Comparison of ENCODE assay signal across 3 cellular contexts in the genomic region with DNA sequence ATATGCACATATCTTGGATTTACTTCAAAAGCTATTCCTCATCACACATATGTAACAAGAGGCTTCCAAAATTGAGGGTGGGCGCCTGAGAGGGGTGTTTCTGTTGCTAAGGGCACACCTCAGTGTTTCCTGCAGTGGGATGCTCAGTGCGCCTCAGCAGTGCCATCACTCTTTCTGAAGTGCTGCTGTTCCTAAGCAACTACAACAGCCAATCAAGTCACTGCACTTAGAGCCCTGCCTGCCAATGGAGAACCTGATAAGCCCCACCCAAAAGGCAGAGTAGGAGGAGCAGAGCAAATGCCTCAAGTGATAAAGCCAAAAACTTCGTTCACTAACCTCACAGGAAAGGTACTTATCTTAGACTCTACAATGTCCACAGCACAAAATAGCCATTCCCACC. TPM values are rescaled to one million over a fixed set of nuclear protein-coding genes. Genes with fewer than 3 reads are reported as not detected.
"Had no signal": no experiment of that assay in that cellular context is flagged by ENCODE, and none has a peak within 500 bp of the region (broad histone marks: within the 10 kb centered on the region; RNA-seq: fewer than 3 reads in every experiment).

No MANE protein-coding gene starts in this region.

RNA-seq across cellular contexts. Expression of a gene that starts 15.9 kb away (rescaled TPM):
- total RNA-seq: NCI-H460, PC-3, SK-MEL-5 had no signal
